Comparison of ENCODE assay signal across 8 cellular contexts in genomic region chr11:58579192-58580129, GRCh38. TPM values are rescaled to one million over a fixed set of nuclear protein-coding genes. Genes with fewer than 3 reads are reported as not detected.
DNase-seq lines count a peak whose midpoint lies in the region; ATAC-seq and TF ChIP-seq lines count a peak whose summit lies in the region.

No MANE protein-coding gene starts in this region.

- TF ChIP-seq RAD21 in SK-N-SH (IDR thresholded peaks at IDR 0.05; ENCODE audit: low read length), result 0 out of 2 replicates have a peak, but pooled peaks have one; percentile 3

- no peaks in the 10 kb centered on the region for H3K27me3 Mint-ChIP-seq in activated naive CD8-positive, alpha-beta T cell
- no peaks in the 10 kb centered on the region for H3K27me3 Mint-ChIP-seq in osteocyte (ENCODE audit: unreplicated experiment)

- peak; percentile 32 for ATAC-seq in HG02610 (IDR thresholded peaks at IDR 0.05; ENCODE audit: unreplicated experiment)

- H3K4me3 ChIP-seq in SK-N-SH (ENCODE audit: low read depth in 2 of 2, low read length in 1 of 2) (peak overlapping the region; percentile 78 to 97), thymus (ENCODE audit: low read length) (peak overlapping the region; percentile 95)

- peak; percentile 77 for TF ChIP-seq CTCF in GM10266 (IDR thresholded peaks at IDR 0.05; ENCODE audit: control insufficient read depth, insufficient read depth, low read depth, missing control alignments)
- peak; percentile 76 for TF ChIP-seq CTCF in SK-N-SH (IDR thresholded peaks at IDR 0.05)
- TF ChIP-seq CTCF in osteocyte (IDR thresholded peaks at IDR 0.05), result peak; percentile 75

- peak overlapping the region; percentile 94 to 95 for H3K27ac ChIP-seq in SK-N-SH (ENCODE audit: low read depth in 2 of 2, low read length in 1 of 2)
- H3K27ac ChIP-seq in thymus (ENCODE audit: low read depth), result peak overlapping the region; percentile 99

- peaks cover 29% of the 10 kb centered on the region for H4K20me1 ChIP-seq in SK-N-SH (ENCODE audit: insufficient read depth)

- peak overlapping the region; percentile 94 for H3K9ac ChIP-seq in SK-N-SH

- no peaks in the 10 kb centered on the region for H3K9me3 ChIP-seq in SK-N-SH
- H3K9me3 ChIP-seq in thymus (ENCODE audit: control insufficient read depth), result no peaks in the 10 kb centered on the region

- H3K27me3 ChIP-seq in SK-N-SH (ENCODE audit: insufficient read depth) (no peaks in the 10 kb centered on the region), thymus (ENCODE audit: control insufficient read depth, insufficient read depth) (no peaks in the 10 kb centered on the region)

- TF ChIP-seq EP300 in SK-N-SH (IDR thresholded peaks at IDR 0.05; ENCODE audit: borderline replicate concordance in 1 of 2, low read depth in 1 of 2, low read length in 1 of 2), result no peak

- peaks cover 43% of the 10 kb centered on the region for H3F3A ChIP-seq in SK-N-SH (replicated peaks; ENCODE audit: insufficient read depth)

- H3K79me2 ChIP-seq in SK-N-SH (ENCODE audit: insufficient read depth), result peaks cover 69% of the 10 kb centered on the region

- DNase-seq in GM10266 (ENCODE audit: extremely low spot score), result peak; percentile 75
- DNase-seq in NCI-H1092 (lab: John Stamatoyannopoulos, UW), result peak; percentile 89
- peak; percentile 80 for DNase-seq in SK-N-SH
- peak; percentile 85 to 98 (median 95) for DNase-seq in head of caudate nucleus
- DNase-seq in osteocyte (ENCODE audit: extremely low spot score, unreplicated experiment), result peak; percentile 97

- intact Hi-C loops in head of caudate nucleus (cut with DNase I), result loop anchor here (5.0 to 10.0 kb wide), 2 partner anchors 45 to 922 kb away; partner anchors contain the start of genes CLP1 and CNTF

- 0 out of 2 replicates have a peak overlapping the region, but pooled peaks have one; percentile 69 for H2AFZ ChIP-seq in SK-N-SH (ENCODE audit: low read depth)

- peak overlapping the region; percentile 77 for H3K4me2 ChIP-seq in SK-N-SH

- peaks cover 64% of the 10 kb centered on the region for H3K4me1 Mint-ChIP-seq in activated naive CD8-positive, alpha-beta T cell (ENCODE audit: low read depth)
- H3K4me1 Mint-ChIP-seq in osteocyte (ENCODE audit: unreplicated experiment), result peaks cover 47% of the 10 kb centered on the region

- POLR2A ChIA-PET in SK-N-SH (lab: Yijun Ruan, JAX), result no interaction called here

- H3K9me3 Mint-ChIP-seq in activated naive CD8-positive, alpha-beta T cell (ENCODE audit: low read depth), result no peaks in the 10 kb centered on the region
- no peaks in the 10 kb centered on the region for H3K9me3 Mint-ChIP-seq in osteocyte (ENCODE audit: unreplicated experiment)

- peak overlapping the region; percentile 100 for H3K27ac Mint-ChIP-seq in activated naive CD8-positive, alpha-beta T cell
- H3K27ac Mint-ChIP-seq in osteocyte (ENCODE audit: unreplicated experiment), result peak overlapping the region; percentile 99

- CTCF ChIA-PET in SK-N-SH (lab: Yijun Ruan, JAX), result interaction anchor here (1.0 to 4.1 kb wide), 4 partner anchors 12 to 49 kb away, joined by 4 to 26 read pairs (median 4); no protein-coding TSS in a partner anchor

- H3K4me1 ChIP-seq in SK-N-SH (ENCODE audit: control insufficient read depth in 1 of 2, insufficient read depth in 2 of 2, low read depth in 1 of 2, low read length in 1 of 2) (peaks cover 15 to 48% of the 10 kb centered on the region in 2 experiments), thymus (ENCODE audit: control insufficient read depth, insufficient read depth, low read length) (peaks cover 15% of the 10 kb centered on the region)

- peaks cover 15% of the 10 kb centered on the region for H3K36me3 Mint-ChIP-seq in activated naive CD8-positive, alpha-beta T cell
- no peaks in the 10 kb centered on the region for H3K36me3 Mint-ChIP-seq in osteocyte (ENCODE audit: unreplicated experiment)

- peaks cover 9 to 11% of the 10 kb centered on the region in 2 experiments for H3K36me3 ChIP-seq in SK-N-SH (replicated peaks in 1 of 2; ENCODE audit: control insufficient read depth in 1 of 2, insufficient read depth in 2 of 2, low read length in 1 of 2)
- H3K36me3 ChIP-seq in thymus (ENCODE audit: control insufficient read depth, insufficient read depth), result no peaks in the 10 kb centered on the region

- 2% methylated on average over 36 of the region's 78 CpGs for WGBS in SK-N-SH (ENCODE audit: low lambda C conversion rate)
- WGBS in thymus, result under 1% methylated on average over 78 of the region's 78 CpGs

- peak overlapping the region; percentile 99 for H3K4me3 Mint-ChIP-seq in activated naive CD8-positive, alpha-beta T cell
- H3K4me3 Mint-ChIP-seq in osteocyte (ENCODE audit: unreplicated experiment), result peak overlapping the region; percentile 99

- no peaks in the 10 kb centered on the region; the same call in 1 of the 2 replicates for H3K9me2 ChIP-seq in SK-N-SH

TF ChIP-seq in SK-N-SH, 30 proteins besides CTCF, POLR2A, EP300 and RAD21 (continues in another document):
- TF ChIP-seq TCF12 (IDR thresholded peaks at IDR 0.05) (peak; percentile 55; the same call in 1 of the 2 replicates), TAF1 (IDR thresholded peaks at IDR 0.05; ENCODE audit: borderline replicate concordance, low read depth, low read length) (peak; percentile 75; the same call in 1 of the 2 replicates), ELF1 (IDR thresholded peaks at IDR 0.05) (no peak), USF2 (IDR thresholded peaks at IDR 0.05; ENCODE audit: borderline replicate concordance, low read depth, low read length) (peak; percentile 87), NRF1 (IDR thresholded peaks at IDR 0.05; ENCODE audit: low read depth, low read length) (no peak), USF1 (IDR thresholded peaks at IDR 0.05; ENCODE audit: borderline replicate concordance, low read depth) (peak; percentile 97), MAX (IDR thresholded peaks at IDR 0.05; ENCODE audit: low read depth) (peak; percentile 98), ZBTB33 (IDR thresholded peaks at IDR 0.05; ENCODE audit: borderline replicate concordance, low read depth) (no peak), SIN3A (IDR thresholded peaks at IDR 0.05; ENCODE audit: borderline replicate concordance, low read depth, low read length) (peak; percentile 99)

RNA-seq across cellular contexts. Expression of gene ZFP91, which starts 0.6 kb away (rescaled TPM):
- polyA plus RNA-seq in SK-N-SH (2012; rRNA removed), result 12.2 and 15.7 TPM in 2 replicates
- polyA plus RNA-seq in SK-N-SH (2012; cell fraction: cytosol; rRNA removed), result 17.3 and 21.2 TPM in 2 replicates
- 9.7 and 15.8 TPM in 2 replicates for polyA plus RNA-seq in SK-N-SH (2012; cell fraction: nucleus; rRNA removed)
- total RNA-seq in osteocyte, result 55.4 and 56.7 TPM in 2 replicates
- 20.2 TPM for polyA plus RNA-seq in thymus

RNA-seq across cellular contexts. Expression of gene LPXN, which starts 3.8 kb away (rescaled TPM):
- polyA plus RNA-seq in SK-N-SH (2012; rRNA removed) (4.4 and 6.6 TPM in 2 replicates), thymus (58.8 TPM)
- polyA plus RNA-seq in SK-N-SH (2012; cell fraction: cytosol; rRNA removed), result 4.4 and 4.6 TPM in 2 replicates
- 10.1 and 14.1 TPM in 2 replicates for polyA plus RNA-seq in SK-N-SH (2012; cell fraction: nucleus; rRNA removed)
- 6.2 and 7.3 TPM in 2 replicates for total RNA-seq in osteocyte

RNA-seq across cellular contexts. Expression of gene CNTF, which starts 43.0 kb away (rescaled TPM):
- 0.87 and 1.4 TPM in 2 replicates for polyA plus RNA-seq in SK-N-SH (2012; rRNA removed)
- 0.66 and 0.67 TPM in 2 replicates for polyA plus RNA-seq in SK-N-SH (2012; cell fraction: cytosol; rRNA removed)
- polyA plus RNA-seq in SK-N-SH (2012; cell fraction: nucleus; rRNA removed), result 1.2 and 3.4 TPM in 2 replicates
- 1.1 and 1.6 TPM in 2 replicates for total RNA-seq in osteocyte
- 0.16 TPM for polyA plus RNA-seq in thymus

Comparison
In these comparisons a context has a peak if more than half of its experiments do, and no peak if none do; other contexts are left out.
1. Peak in every context shown above with its lines: DNase-seq, ATAC-seq, H3K4me3 ChIP-seq and H3K27ac ChIP-seq.